Comparison of ENCODE assay signal across 1 cellular context in genomic region chr14:104752735-104753527, GRCh38.
TF ChIP-seq lines count a peak whose summit lies in the region.

Gene SIVA1, plus strand, starts transcription at chr14:104753147. Its CDS starts 55 bp downstream, at chr14:104753202.

TF ChIP-seq in HepG2, 621 proteins besides CTCF, POLR2A, EP300 and RAD21 (continued from another document and continues in another):
- TF ChIP-seq SATB2 (CRISPR knock-in tag; IDR thresholded peaks at IDR 0.05) (no peak; the same call in 1 of the 2 replicates), GABPA (IDR thresholded peaks at IDR 0.05; ENCODE audit: low read depth, low read length) (no peak), GABPA (CRISPR knock-in tag; IDR thresholded peaks at IDR 0.05; ENCODE audit: low read depth) (peak; percentile 30; the same call in 1 of the 2 replicates), ZNF326 (CRISPR knock-in tag; IDR thresholded peaks at IDR 0.05; ENCODE audit: borderline replicate concordance) (peak; percentile 87), ARID5B (CRISPR knock-in tag; IDR thresholded peaks at IDR 0.05) (no peak; the same call in 1 of the 2 replicates), ZNF674 (CRISPR knock-in tag; IDR thresholded peaks at IDR 0.05; ENCODE audit: low read depth) (no peak), SOX5 (CRISPR knock-in tag; IDR thresholded peaks at IDR 0.05; ENCODE audit: borderline replicate concordance) (peak; percentile 16), NKX3-1 (CRISPR knock-in tag; IDR thresholded peaks at IDR 0.05) (no peak; the same call in 1 of the 2 replicates), SRY (CRISPR knock-in tag; IDR thresholded peaks at IDR 0.05) (peak; percentile 90), HNRNPLL (IDR thresholded peaks at IDR 0.05; ENCODE audit: low read depth, low read length, poor library complexity, severe bottlenecking) (peak; percentile 85), ZNF136 (CRISPR knock-in tag; IDR thresholded peaks at IDR 0.05; ENCODE audit: low read depth) (peak; percentile 54), ZNF44 (CRISPR knock-in tag; IDR thresholded peaks at IDR 0.05) (peak; percentile 67; the same call in 1 of the 2 replicates), ZNF280D (CRISPR knock-in tag; IDR thresholded peaks at IDR 0.05) (0 out of 2 replicates have a peak, but pooled peaks have one; percentile 65), GPBP1L1 (CRISPR knock-in tag; IDR thresholded peaks at IDR 0.05) (no peak), PHF21A (CRISPR knock-in tag; IDR thresholded peaks at IDR 0.05) (peak; percentile 85), CREM (IDR thresholded peaks at IDR 0.05) (peak; percentile 92), CREM (CRISPR knock-in tag; IDR thresholded peaks at IDR 0.05) (peak; percentile 91), ZNF7 (CRISPR knock-in tag; IDR thresholded peaks at IDR 0.05) (no peak), U2AF1 (optimal IDR thresholded peaks at IDR 0.05; ENCODE audit: low read depth, low read length) (peak; percentile 42), ZNF761 (CRISPR knock-in tag; conservative IDR thresholded peaks at IDR 0.05) (peak; percentile 63), ZBTB21 (CRISPR knock-in tag; IDR thresholded peaks at IDR 0.05) (peak; percentile 85), FOXA1 (IDR thresholded peaks at IDR 0.05) (no peak), FOXA1 (CRISPR knock-in tag; IDR thresholded peaks at IDR 0.05) (peak; percentile 18; the same call in 1 of the 2 replicates), ELK4 (CRISPR knock-in tag; IDR thresholded peaks at IDR 0.05; ENCODE audit: borderline replicate concordance) (no peak), ZNF710 (CRISPR knock-in tag; IDR thresholded peaks at IDR 0.05; ENCODE audit: borderline replicate concordance) (peak; percentile 25; the same call in 1 of the 2 replicates), NCOR1 (IDR thresholded peaks at IDR 0.05; ENCODE audit: borderline replicate concordance, low read length) (peak; percentile 33; the same call in 1 of the 2 replicates), ZNF557 (CRISPR knock-in tag; IDR thresholded peaks at IDR 0.05) (no peak), ZNF343 (CRISPR knock-in tag; IDR thresholded peaks at IDR 0.05) (peak; percentile 93), REXO4 (CRISPR knock-in tag; IDR thresholded peaks at IDR 0.05; ENCODE audit: borderline replicate concordance) (no peak), TCF12 (IDR thresholded peaks at IDR 0.05) (no peak), TCF12 (CRISPR knock-in tag; IDR thresholded peaks at IDR 0.05) (no peak; the same call in 1 of the 2 replicates), HMGXB3 (CRISPR knock-in tag; IDR thresholded peaks at IDR 0.05; ENCODE audit: borderline replicate concordance) (no peak), IRX3 (CRISPR knock-in tag; IDR thresholded peaks at IDR 0.05; ENCODE audit: borderline replicate concordance, low read depth) (peak; percentile 9), ATRX (CRISPR knock-in tag; IDR thresholded peaks at IDR 0.05; ENCODE audit: borderline replicate concordance) (no peak), RFXAP (CRISPR knock-in tag; IDR thresholded peaks at IDR 0.05; ENCODE audit: borderline replicate concordance) (peak; percentile 88; the same call in 1 of the 2 replicates), PATZ1 (CRISPR knock-in tag; IDR thresholded peaks at IDR 0.05) (peak; percentile 59; the same call in 1 of the 2 replicates), ZNF772 (CRISPR knock-in tag; IDR thresholded peaks at IDR 0.05) (peak; percentile 76; the same call in 1 of the 2 replicates), TCF7L2 (IDR thresholded peaks at IDR 0.05; ENCODE audit: low read depth, low read length) (no peak), MEIS2 (CRISPR knock-in tag; IDR thresholded peaks at IDR 0.05) (no peak), ZNF296 (CRISPR knock-in tag; conservative IDR thresholded peaks at IDR 0.05) (peak; percentile 92), ZSCAN12 (CRISPR knock-in tag; IDR thresholded peaks at IDR 0.05) (no peak; the same call in 1 of the 2 replicates), NR0B2 (CRISPR knock-in tag; IDR thresholded peaks at IDR 0.05) (peak; percentile 85; the same call in 1 of the 2 replicates), POGZ (CRISPR knock-in tag; IDR thresholded peaks at IDR 0.05) (peak; percentile 62; the same call in 1 of the 2 replicates), ZFP62 (CRISPR knock-in tag; IDR thresholded peaks at IDR 0.05) (0 out of 2 replicates have a peak, but pooled peaks have one; percentile 16), GATAD1 (CRISPR knock-in tag; IDR thresholded peaks at IDR 0.05) (peak; percentile 94), TP53 (CRISPR knock-in tag; conservative IDR thresholded peaks at IDR 0.05) (no peak), HOXA7 (CRISPR knock-in tag; IDR thresholded peaks at IDR 0.05) (peak; percentile 78; the same call in 1 of the 2 replicates)
